Comparison of ENCODE assay signal across 20 cellular contexts in the genomic region with DNA sequence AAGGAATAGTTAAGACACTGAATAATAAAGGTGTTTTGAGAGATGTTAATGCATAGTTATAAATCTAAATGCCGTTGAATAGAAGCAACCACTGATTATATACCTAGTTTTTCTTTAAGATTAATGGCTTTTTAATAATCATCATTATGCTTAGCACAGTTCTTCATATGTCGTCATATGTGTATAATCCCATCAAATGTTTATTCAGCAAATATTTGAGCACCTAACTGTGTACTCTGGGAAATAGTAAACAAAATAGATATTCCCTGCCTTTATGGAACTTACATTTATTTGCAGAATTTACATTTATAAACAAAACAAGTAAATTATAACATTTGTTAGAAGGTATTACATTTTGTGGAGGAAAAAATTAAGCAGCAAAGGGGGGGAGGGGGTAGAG.
"Had no signal": no experiment of that assay in that cellular context is flagged by ENCODE, and none has a peak within 500 bp of the region (broad histone marks: within the 10 kb centered on the region; RNA-seq: fewer than 3 reads in every experiment).

No MANE protein-coding gene starts in this region.

- H3K9ac ChIP-seq: KMS-11, SK-N-SH had no signal

- FAIRE-seq: HTR-8/SVneo had no signal

- H3K4me2 ChIP-seq: KMS-11, SK-N-SH had no signal

- ATAC-seq: T-cell had no signal

- H3K27ac ChIP-seq: HL-60, KMS-11, RWPE1 had no signal

- H3K9me3 ChIP-seq: SK-N-SH had no signal

- DNase-seq: Kasumi-1, NCI-H1092, NCI-H1105 treated with DMSO at 0.1 percent for 48 hours, NCI-H1417 treated with DMSO at 0.1 percent for 48 hours, NCI-H146, NCI-H1694 treated with DMSO at 0.1 percent for 48 hours, NCI-H1930, NCI-H2107, NCI-H2227 treated with DMSO at 0.1 percent for 48 hours, NCI-H524, NCI-H526 treated with DMSO at 0.1 percent for 48 hours, NCI-H774, SHP77, SK-N-SH, SW 1271, T-cell had no signal
